ENCODE assay signal across 14 cellular contexts in genomic region chr9:91179237-91180138, GRCh38.
DNase-seq lines count a peak whose midpoint lies in the region; ATAC-seq, FAIRE-seq and TF ChIP-seq lines count a peak whose summit lies in the region.
"Had no signal": no experiment of that assay in that cellular context is flagged by ENCODE, and none has a peak within 500 bp of the region (broad histone marks: within the 10 kb centered on the region; RNA-seq: fewer than 3 reads in every experiment).

No MANE protein-coding gene starts in this region.

- peaks cover 14% of the 10 kb centered on the region for H3K4me1 Mint-ChIP-seq in nephron progenitor cell

- DNase-seq in HT1080 (ENCODE audit: low read depth) (peak; percentile 84), astrocyte of the spinal cord (ENCODE audit: low read depth, low spot score) (peak; percentile 54), nephron progenitor cell (no peak), HTR-8/SVneo (ENCODE audit: insufficient read length, low spot score) (no peak), NCI-H2227 treated with DMSO at 0.1 percent for 48 hours (lab: John Stamatoyannopoulos, UW) (no peak), NCI-H2029 (lab: John Stamatoyannopoulos, UW) (no peak)
- DNase-seq: activated T-cell treated with anti-CD3 and anti-CD28 coated beads for 4 hours; NCI-H1694; NK-92 treated with Interleukin-12 subunit alpha and Interleukin-12 subunit beta, amount 100 ng/mL, for 24 hours; thyroid gland had no signal

- in situ Hi-C loops in astrocyte of the spinal cord (cut with HindIII; ENCODE audit: low sequenced_read_pairs): no loop called here

- no peak overlapping the region; the same call in 1 of the 2 replicates for H3K9ac ChIP-seq in BLaER1
- H3K9ac ChIP-seq: parathyroid adenoma had no signal

- peak overlapping the region; percentile 65 for H3K27ac ChIP-seq in BLaER1
- H3K27ac ChIP-seq: parathyroid adenoma, thyroid gland had no signal

- H3K36me3 Mint-ChIP-seq in nephron progenitor cell (ENCODE audit: low read depth): no peaks in the 10 kb centered on the region

- H4K20me1 ChIP-seq in BLaER1: no peaks in the 10 kb centered on the region

- TF ChIP-seq CTCF in astrocyte of the spinal cord (IDR thresholded peaks at IDR 0.05; ENCODE audit: low read depth, low read length) (no peak), nephron progenitor cell (IDR thresholded peaks at IDR 0.05) (no peak)

- H3K27me3 ChIP-seq in BLaER1: no peaks in the 10 kb centered on the region
- H3K27me3 ChIP-seq: thyroid gland had no signal

- peaks cover 5% of the 10 kb centered on the region for H3K9me3 ChIP-seq in BLaER1
- H3K9me3 ChIP-seq: thyroid gland had no signal

- peak overlapping the region; percentile 42 for H3K27ac Mint-ChIP-seq in nephron progenitor cell

- H3K4me3 Mint-ChIP-seq in nephron progenitor cell: no peak overlapping the region
- H3K4me3 Mint-ChIP-seq: central memory CD8-positive, alpha-beta T cell had no signal

- H3K4me2 ChIP-seq in BLaER1: peak overlapping the region; percentile 62

- no peaks in the 10 kb centered on the region for H3K36me3 ChIP-seq in BLaER1
- H3K36me3 ChIP-seq: thyroid gland had no signal

- no peak for ATAC-seq in HG02588 (IDR thresholded peaks at IDR 0.05; ENCODE audit: unreplicated experiment)

- H3K4me3 ChIP-seq in BLaER1 (no peak overlapping the region), astrocyte of the spinal cord (ENCODE audit: low read depth, low read length) (no peak overlapping the region)
- H3K4me3 ChIP-seq: thyroid gland had no signal

- no peak for FAIRE-seq in HTR-8/SVneo (lab: Jason Lieb, UNC)

- H3K9me3 Mint-ChIP-seq in nephron progenitor cell: no peaks in the 10 kb centered on the region
- H3K9me3 Mint-ChIP-seq: central memory CD8-positive, alpha-beta T cell had no signal

- H3K4me1 ChIP-seq in BLaER1: peaks cover 97% of the 10 kb centered on the region
- H3K4me1 ChIP-seq: parathyroid adenoma had no signal

- H3K27me3 Mint-ChIP-seq in nephron progenitor cell (ENCODE audit: low read depth, poor library complexity): peaks cover 18% of the 10 kb centered on the region
- H3K27me3 Mint-ChIP-seq: central memory CD8-positive, alpha-beta T cell had no signal

Comparison
In these comparisons a context has a peak if more than half of its experiments do, and no peak if none do; other contexts are left out.
1. DNase-seq: peak in HT1080 (single experiment) and astrocyte of the spinal cord (single experiment); none in nephron progenitor cell (single experiment), HTR-8/SVneo (single experiment), NCI-H2227 treated with DMSO at 0.1 percent for 48 hours (single experiment) and NCI-H2029 (single experiment).